In the genomic region with DNA sequence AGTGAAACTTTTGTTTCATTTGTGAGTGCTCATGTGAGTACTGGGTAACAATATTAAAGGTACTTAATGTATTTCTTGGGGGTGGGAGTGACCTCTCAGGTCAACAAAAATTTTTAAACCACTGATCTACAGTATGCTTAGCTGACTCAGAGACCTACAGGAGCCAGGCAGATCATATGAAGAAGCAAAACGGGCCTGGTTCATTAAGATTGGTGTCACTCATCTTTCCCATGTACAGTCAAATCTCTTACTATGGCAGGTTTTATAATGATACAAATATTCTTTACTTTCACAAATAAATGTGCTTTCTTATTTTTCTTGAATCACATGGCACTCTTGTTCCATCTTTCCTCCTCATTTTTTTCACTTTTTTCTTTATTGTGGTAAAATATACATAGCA, we compare ENCODE assay signal across 7 cellular contexts. TPM values are rescaled to one million over a fixed set of nuclear protein-coding genes. Genes with fewer than 3 reads are reported as not detected.
DNase-seq lines count a peak whose midpoint lies in the region; ATAC-seq and TF ChIP-seq lines count a peak whose summit lies in the region.

No MANE protein-coding gene starts in this region.

- H3K4me2 ChIP-seq in GM23248 (ENCODE audit: unreplicated experiment): peak overlapping the region; percentile 89
- no peak overlapping the region for H3K4me2 ChIP-seq in PC-3 (ENCODE audit: low read length)

- H3K4me3 ChIP-seq in GM23248 (peak overlapping the region; percentile 55), Peyer's patch (no peak overlapping the region), colonic mucosa (no peak overlapping the region), PC-3 (ENCODE audit: low read length) (no peak overlapping the region)

- CTCF ChIA-PET in PC-3 (lab: Charles Lee): no interaction called here

- TF ChIP-seq CTCF in Peyer's patch (IDR thresholded peaks at IDR 0.05) (no peak), colonic mucosa (IDR thresholded peaks at IDR 0.05) (no peak), PC-3 (conservative IDR thresholded peaks at IDR 0.05; ENCODE audit: low read depth, low read length) (no peak)

- peak overlapping the region; percentile 96 for H3K27ac ChIP-seq in GM23248
- peak overlapping the region; percentile 52 to 76 (median 64) for H3K27ac ChIP-seq in Peyer's patch
- H3K27ac ChIP-seq in colonic mucosa: peak overlapping the region; percentile 39
- no peak overlapping the region for H3K27ac ChIP-seq in substantia nigra (ENCODE audit: low read depth, low read length, poor library complexity, severe bottlenecking)
- H3K27ac ChIP-seq in PC-3 (ENCODE audit: low read length): no peak overlapping the region

- TF ChIP-seq POLR2A in Peyer's patch (IDR thresholded peaks at IDR 0.05): no peak

- no peaks in the 10 kb centered on the region for H3K9me2 ChIP-seq in GM23248 (ENCODE audit: insufficient read depth)
- no peaks in the 10 kb centered on the region for H3K9me2 ChIP-seq in PC-3 (replicated peaks; ENCODE audit: low read length)

- H3F3A ChIP-seq in GM23248 (ENCODE audit: insufficient read depth) (peaks cover 73% of the 10 kb centered on the region), PC-3 (ENCODE audit: low read length, unreplicated experiment) (no peaks in the 10 kb centered on the region)

- H3K4me1 ChIP-seq in GM23248 (ENCODE audit: insufficient read depth) (peaks cover 46% of the 10 kb centered on the region), Peyer's patch (peaks cover 3 to 26% (median 13%) of the 10 kb centered on the region in 4 donors), colonic mucosa (no peaks in the 10 kb centered on the region), PC-3 (ENCODE audit: insufficient read depth, low read length) (peaks cover 13% of the 10 kb centered on the region)

- H2AFZ ChIP-seq in GM23248 (peak overlapping the region; percentile 39; the same call in 1 of the 2 replicates), PC-3 (ENCODE audit: low read length) (no peak overlapping the region)

- H3K9me3 ChIP-seq in GM23248 (ENCODE audit: low read depth) (no peaks in the 10 kb centered on the region), Peyer's patch (no peaks in the 10 kb centered on the region), colonic mucosa (no peaks in the 10 kb centered on the region), PC-3 (ENCODE audit: low read length) (no peaks in the 10 kb centered on the region)

- 0 to 4% methylated on average over 1 of the region's 1 CpG for WGBS in GM23248 (ENCODE audit: low coverage in 1 of 2, low lambda C conversion rate in 2 of 2, missing lambda C conversion rate in 2 of 2), 2 experiments

- H3K9ac ChIP-seq in GM23248 (peak overlapping the region; percentile 68), colonic mucosa (ENCODE audit: low read depth in 2 of 2, low read length in 2 of 2) (no peak overlapping the region), PC-3 (ENCODE audit: low read length) (no peak overlapping the region)

- ATAC-seq in PC-3: no peak

- in situ Hi-C loops in GM23248 (cut with MboI): no loop called here

- POLR2A ChIA-PET in PC-3 (lab: Charles Lee; ENCODE audit: unreplicated experiment): no interaction called here

- H3K79me2 ChIP-seq in GM23248 (ENCODE audit: insufficient read depth): no peaks in the 10 kb centered on the region
- H3K79me2 ChIP-seq in PC-3 (ENCODE audit: low read length): no peaks in the 10 kb centered on the region

- H4K20me1 ChIP-seq in GM23248 (ENCODE audit: insufficient read depth) (no peaks in the 10 kb centered on the region), PC-3 (ENCODE audit: low read length) (no peaks in the 10 kb centered on the region)

- intact Hi-C loops in colonic mucosa (cut with DNase I): no loop called here
- intact Hi-C loops in PC-3 (cut with micrococcal nuclease): no loop called here

- DNase-seq in GM23248 (peak; percentile 47), Peyer's patch (no peak), colonic mucosa (no peak), NCI-H1436 treated with DMSO at 0.1 percent for 48 hours (lab: John Stamatoyannopoulos, UW) (no peak), substantia nigra (lab: John Stamatoyannopoulos, UW) (no peak), PC-3 (no peak)
- DNase-seq in stimulated activated CD8-positive, alpha-beta memory T cell treated with anti-CD3 and anti-CD28 coated beads, Interleukin-4, amount 100 ng/mL, for 48 hours: peak; percentile 16

- H3K36me3 ChIP-seq in GM23248 (ENCODE audit: low read depth) (no peaks in the 10 kb centered on the region), Peyer's patch (no peaks in the 10 kb centered on the region), colonic mucosa (no peaks in the 10 kb centered on the region), PC-3 (ENCODE audit: low read depth, low read length) (no peaks in the 10 kb centered on the region)

- H3K27me3 ChIP-seq in GM23248 (replicated peaks; ENCODE audit: insufficient read depth) (no peaks in the 10 kb centered on the region), Peyer's patch (no peaks in the 10 kb centered on the region), colonic mucosa (no peaks in the 10 kb centered on the region), PC-3 (ENCODE audit: low read length) (no peaks in the 10 kb centered on the region)

- no TSS peak for BruUV-seq in PC-3 (replicated peaks; lab: Mats Ljungman, UMichigan)

RNA-seq across cellular contexts. Expression of gene TMSB10, which starts 7.7 kb away (rescaled TPM):
- total RNA-seq in GM23248 (2014; rRNA removed; shearing (Covaris generic)): 3,621 and 4,663 TPM in 2 replicates
- polyA plus RNA-seq in GM23248 (2016; fragmentation: Nextera tagmentation; extraction: Ambion mirVana): 6,241 and 6,275 TPM in 2 replicates
- total RNA-seq in Peyer's patch (1,000 to 10,000 TPM; 3,771 to 5,073 (median 4,495) TPM), colonic mucosa (1,000 to 10,000 TPM; 2,226 to 3,150 TPM), PC-3 (2014; rRNA removed) (4,758 and 5,246 TPM in 2 replicates)

RNA-seq across cellular contexts. Expression of gene TRABD2A, which starts 16.9 kb away (rescaled TPM):
- 5.0 and 5.7 TPM in 2 replicates for total RNA-seq in GM23248 (2014; rRNA removed; shearing (Covaris generic))
- 3.4 and 3.8 TPM in 2 replicates for polyA plus RNA-seq in GM23248 (2016; fragmentation: Nextera tagmentation; extraction: Ambion mirVana)
- total RNA-seq in Peyer's patch (10 to 100 TPM; 32.2 to 85.4 (median 55.0) TPM), colonic mucosa (100 to 1,000 TPM in 1 of 2 donors, 10 to 100 TPM in 1; 88.1 to 158 TPM), PC-3 (2014; rRNA removed) (2.0 and 4.0 TPM in 2 replicates)

Comparison
In these comparisons a context has a peak if more than half of its experiments do, and no peak if none do; other contexts are left out.
1. DNase-seq: peak in GM23248 (single experiment) and stimulated activated CD8-positive, alpha-beta memory T cell treated with anti-CD3 and anti-CD28 coated beads, Interleukin-4, amount 100 ng/mL, for 48 hours (single experiment); none in Peyer's patch (0 of 3), colonic mucosa (single experiment), NCI-H1436 treated with DMSO at 0.1 percent for 48 hours (single experiment), substantia nigra (0 of 49) and PC-3 (single experiment).
2. H3K27ac ChIP-seq: peak in GM23248 (single experiment), Peyer's patch (4 of 4) and colonic mucosa (single experiment); none in substantia nigra (single experiment) and PC-3 (single experiment).